ENCODE assay signal across 8 cellular contexts in the genomic region with DNA sequence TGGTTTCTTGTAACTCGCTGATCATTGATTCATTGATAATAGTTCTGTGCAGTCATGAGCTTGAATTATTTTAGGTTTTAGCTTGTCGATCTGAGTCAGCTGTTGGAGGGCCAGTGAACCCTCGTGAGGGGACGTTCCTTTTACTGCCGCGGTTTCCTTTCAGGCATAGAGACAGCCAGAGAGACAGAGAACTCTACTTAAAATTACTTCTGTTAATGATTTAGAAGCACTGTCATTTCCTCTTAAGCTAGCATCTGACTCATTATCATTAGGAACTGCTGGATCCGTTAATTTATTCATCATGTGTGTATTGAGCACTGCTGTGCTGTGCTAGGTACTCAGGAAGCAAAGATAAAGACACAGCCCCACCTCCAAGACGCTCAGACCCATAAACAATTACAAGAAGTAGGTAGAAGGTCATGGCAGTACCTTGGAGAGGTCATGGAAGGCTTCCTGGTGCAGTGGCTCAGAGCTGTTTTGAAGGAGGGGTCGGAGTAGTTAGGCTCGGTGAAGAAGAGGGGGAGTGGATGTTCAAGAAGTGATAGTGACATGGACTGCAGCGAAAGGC. TPM values are rescaled to one million over a fixed set of nuclear protein-coding genes. Genes with fewer than 3 reads are reported as not detected.
DNase-seq lines count a peak whose midpoint lies in the region; ATAC-seq, FAIRE-seq and TF ChIP-seq lines count a peak whose summit lies in the region.

No MANE protein-coding gene starts in this region.

- H3K9me3 ChIP-seq in kidney (ENCODE audit: control insufficient read depth in 1 of 2, low read length in 2 of 2): no peaks in the 10 kb centered on the region
- no peaks in the 10 kb centered on the region for H3K9me3 ChIP-seq in thyroid gland

- H3K9me3 Mint-ChIP-seq in activated T-cell treated with anti-CD3 and anti-CD28 coated beads, Interleukin-2, amount 50 U/mL, for 72 hours: peaks cover 0 to under 1% of the 10 kb centered on the region in 2 donors

- WGBS in thyroid gland, 2 donors: 68 to 74% methylated on average over 11 of the region's 11 CpGs

- peak; percentile 12 to 15 for ATAC-seq in activated T-cell treated with anti-CD3 and anti-CD28 coated beads, Interleukin-2, amount 50 U/mL, for 72 hours (replicated peaks in 1 of 2)

- in situ Hi-C loops in ACHN (cut with HindIII; ENCODE audit: low pct_ligation_motif_present, low pct_unique_long_range_greater_than_20kb, low sequenced_read_pairs): no loop called here

- H3K4me3 ChIP-seq in HL-60 (replicated peaks; ENCODE audit: insufficient read depth, low read length) (peak overlapping the region; percentile 24), kidney (ENCODE audit: low read length in 2 of 2) (no peak overlapping the region), thyroid gland (replicated peaks in 1 of 3) (no peak overlapping the region)

- no peak for TF ChIP-seq CTCF in HL-60 (IDR thresholded peaks at IDR 0.05; ENCODE audit: insufficient read depth, low read length)
- TF ChIP-seq CTCF in kidney (IDR thresholded peaks at IDR 0.05; ENCODE audit: borderline replicate concordance, extremely low read depth, insufficient read depth): no peak
- no peak for TF ChIP-seq CTCF in thyroid gland (IDR thresholded peaks at IDR 0.05)

- peak overlapping the region; percentile 79 to 90 for H3K4me3 Mint-ChIP-seq in activated T-cell treated with anti-CD3 and anti-CD28 coated beads, Interleukin-2, amount 50 U/mL, for 72 hours

- H3K27ac ChIP-seq in HL-60 (replicated peaks) (peak overlapping the region; percentile 46), kidney (ENCODE audit: low read depth in 2 of 2, low read length in 2 of 2) (peak overlapping the region; percentile 17 to 66), thyroid gland (peak overlapping the region in 2 of 3 donors; percentile 42 to 88)

- H3K36me3 ChIP-seq in kidney (ENCODE audit: control insufficient read depth in 1 of 2, insufficient read depth in 2 of 2, low read length in 2 of 2) (peaks cover 0 to 13% of the 10 kb centered on the region in 2 donors), thyroid gland (no peaks in the 10 kb centered on the region)

- FAIRE-seq in kidney (lab: Jason Lieb, UNC): no peak

- H3K4me1 ChIP-seq in kidney (ENCODE audit: control insufficient read depth in 1 of 2, insufficient read depth in 1 of 2, low read depth in 1 of 2, low read length in 2 of 2) (peaks cover 29% of the 10 kb centered on the region in 2 donors), thyroid gland (peaks cover 29 to 63% of the 10 kb centered on the region in 2 donors)

- intact Hi-C loops in kidney (cut with DNase I): no loop called here
- intact Hi-C loops in thyroid gland (cut with DNase I): no loop called here

- H3K27me3 ChIP-seq in HL-60 (ENCODE audit: insufficient read depth, poor library complexity, severe bottlenecking): no peaks in the 10 kb centered on the region
- H3K27me3 ChIP-seq in thyroid gland: no peaks in the 10 kb centered on the region

- H3K27ac Mint-ChIP-seq in activated T-cell treated with anti-CD3 and anti-CD28 coated beads, Interleukin-2, amount 50 U/mL, for 72 hours: peak overlapping the region; percentile 97

- no peaks in the 10 kb centered on the region for H3K27me3 Mint-ChIP-seq in activated T-cell treated with anti-CD3 and anti-CD28 coated beads, Interleukin-2, amount 50 U/mL, for 72 hours (ENCODE audit: low read depth)

- peak overlapping the region in 1 of 2 donors; percentile 15 for H3K9ac ChIP-seq in kidney (ENCODE audit: low read length in 2 of 2)

- peaks cover 13 to 16% of the 10 kb centered on the region in 2 donors for H3K36me3 Mint-ChIP-seq in activated T-cell treated with anti-CD3 and anti-CD28 coated beads, Interleukin-2, amount 50 U/mL, for 72 hours (ENCODE audit: insufficient read depth in 2 of 2)

- H3K4me1 Mint-ChIP-seq in activated T-cell treated with anti-CD3 and anti-CD28 coated beads, Interleukin-2, amount 50 U/mL, for 72 hours (ENCODE audit: low read depth): peaks cover 83% of the 10 kb centered on the region

- TF ChIP-seq POLR2A in thyroid gland (IDR thresholded peaks at IDR 0.05): no peak

- DNase-seq in ACHN: peak; percentile 59
- DNase-seq in HL-60 (ENCODE audit: low read depth in 1 of 2, low spot score in 1 of 2): peak in 1 of 2 experiments; percentile 42
- peak; percentile 56 to 58 for DNase-seq in activated T-cell treated with anti-CD3 and anti-CD28 coated beads, Interleukin-2, amount 50 U/mL, for 72 hours
- no peak for DNase-seq in kidney
- DNase-seq in thyroid gland: no peak
- no peak for DNase-seq in NCI-H2107 (lab: John Stamatoyannopoulos, UW)
- DNase-seq in hepatic stellate cell (ENCODE audit: low spot score): no peak
- DNase-seq in RPMI8226: no peak

RNA-seq across cellular contexts. Expression of a gene that starts 3.2 kb away (rescaled TPM):
- 100 to 1,000 TPM in 1 of 2 donors, 10 to 100 TPM in 1; 81.6 to 101 TPM for total RNA-seq in activated T-cell treated with anti-CD3 and anti-CD28 coated beads, Interleukin-2, amount 50 U/mL, for 72 hours
- total RNA-seq in kidney (65.4 TPM), thyroid gland (10 to 100 TPM; 41.2 to 87.2 (median 69.1) TPM)
- polyA plus RNA-seq in kidney (ENCODE audit: insufficient read depth, low read depth, low replicate concordance): 15.6 TPM

RNA-seq across cellular contexts. Expression of a gene that starts 21.8 kb away (rescaled TPM):
- total RNA-seq in activated T-cell treated with anti-CD3 and anti-CD28 coated beads, Interleukin-2, amount 50 U/mL, for 72 hours: 100 to 1,000 TPM; 164 to 212 TPM
- total RNA-seq in kidney (110 TPM), thyroid gland (100 to 1,000 TPM in 1 of 4 donors, 10 to 100 TPM in 2, 1 to 10 TPM in 1; 9.2 to 110 (median 33.3) TPM)
- 31.2 TPM for polyA plus RNA-seq in kidney (ENCODE audit: insufficient read depth, low read depth, low replicate concordance)

Comparison
In these comparisons a context has a peak if more than half of its experiments do, and no peak if none do; other contexts are left out.
1. DNase-seq: peak in ACHN (single experiment) and activated T-cell treated with anti-CD3 and anti-CD28 coated beads, Interleukin-2, amount 50 U/mL, for 72 hours (2 of 2); none in kidney (single experiment), thyroid gland (0 of 2), NCI-H2107 (single experiment), hepatic stellate cell (single experiment) and RPMI8226 (single experiment).
2. Peak in every context shown above with its lines, with median percentiles within 50 percentile points of each other: H3K27ac ChIP-seq.